ENCODE assay signal across 25 cellular contexts in genomic region chr7:92159-92767, GRCh38.
DNase-seq lines count a peak whose midpoint lies in the region; ATAC-seq, FAIRE-seq and TF ChIP-seq lines count a peak whose summit lies in the region.
"Had no signal": no experiment of that assay in that cellular context is flagged by ENCODE, and none has a peak within 500 bp of the region (broad histone marks: within the 10 kb centered on the region; RNA-seq: fewer than 3 reads in every experiment).

No MANE protein-coding gene starts in this region.

- H3K4me1 ChIP-seq in H9 (ENCODE audit: insufficient read depth, low read length) (peaks cover 16% of the 10 kb centered on the region; the same call in 1 of the 2 replicates), endodermal cell (ENCODE audit: control insufficient read depth, insufficient read depth, low read length) (no peaks in the 10 kb centered on the region)

- H3K79me1 ChIP-seq in H9 (ENCODE audit: insufficient read depth, low read depth, low read length, poor library complexity, severe bottlenecking) = no peaks in the 10 kb centered on the region

- peaks cover 3 to 5% (median 3%) of the 10 kb centered on the region in 3 experiments; a peak in 5 of 7 replicates for H3K36me3 Mint-ChIP-seq in H9 (ENCODE audit: insufficient read depth in 1 of 3, low read depth in 3 of 3)
- H3K36me3 Mint-ChIP-seq in endodermal cell (ENCODE audit: low read depth) = no peaks in the 10 kb centered on the region
- H3K36me3 Mint-ChIP-seq: activated naive CD8-positive, alpha-beta T cell; CD4-positive, CD25-positive, alpha-beta regulatory T cell had no signal

- H3K9ac ChIP-seq in H9 (ENCODE audit: extremely low read depth, insufficient read length, low read length) (no peak overlapping the region), endodermal cell (ENCODE audit: extremely low read depth, low read length, poor library complexity, severe bottlenecking) (no peak overlapping the region)

- ATAC-seq in omental fat pad (ENCODE audit: low FRiP score) (no peak), GM18861 (IDR thresholded peaks at IDR 0.05; ENCODE audit: unreplicated experiment) (no peak)
- ATAC-seq: Right ventricle myocardium inferior had no signal

- no peaks in the 10 kb centered on the region for H4K20me1 ChIP-seq in H9 (ENCODE audit: control insufficient read depth, insufficient read depth, insufficient read length)

- H3K9me3 Mint-ChIP-seq in H9 (peaks cover 0 to 6% of the 10 kb centered on the region in 2 experiments; a peak in 2 of 5 replicates), endodermal cell (no peaks in the 10 kb centered on the region)
- H3K9me3 Mint-ChIP-seq: central memory CD8-positive, alpha-beta T cell had no signal

- H2BK120ac ChIP-seq in H9 (ENCODE audit: low read depth, low read length, poor library complexity, severe bottlenecking) = no peak overlapping the region

- WGBS in H9 (ENCODE audit: extremely low coverage, insufficient read length, low lambda C conversion rate) = no CpG with 5 or more reads among the region's 8 CpGs
- WGBS in endodermal cell (ENCODE audit: insufficient coverage in 1 of 2, insufficient read length in 1 of 2), 2 experiments = 65 to 68% methylated on average over 7 to 8 of the region's 8 CpGs

- no peaks in the 10 kb centered on the region for H3K27me3 Mint-ChIP-seq in H9 (ENCODE audit: low read depth)
- no peaks in the 10 kb centered on the region for H3K27me3 Mint-ChIP-seq in endodermal cell (ENCODE audit: insufficient read depth)
- H3K27me3 Mint-ChIP-seq: CD4-positive, CD25-positive, alpha-beta regulatory T cell had no signal

- H2BK20ac ChIP-seq in H9 (ENCODE audit: low read depth, low read length, poor library complexity, severe bottlenecking) = no peak overlapping the region

- DNase-seq in D721Med (ENCODE audit: insufficient read length, low spot score) (peak; percentile 57), H9 (no peak), NCI-H524 treated with DMSO at 0.1 percent for 48 hours (lab: John Stamatoyannopoulos, UW) (peak; percentile 58), endodermal cell (peak; percentile 45), GM12891 (ENCODE audit: insufficient read length, low spot score) (no peak), omental fat pad (ENCODE audit: low spot score) (no peak)
- DNase-seq in activated CD4-positive, alpha-beta T cell treated with anti-CD3 and anti-CD28 coated beads, Interleukin-2, amount 50 U/mL, for 48 hours = no peak
- DNase-seq: activated B cell treated with CpG ODN at 0.5 μM for 24 hours; CD4-positive, CD25-positive, alpha-beta regulatory T cell; GOT3; Karpas-422; NCI-H2107; NCI-H526; posterior cingulate gyrus; stimulated activated CD8-positive, alpha-beta memory T cell treated with anti-CD3 and anti-CD28 coated beads, Interleukin-4, amount 100 ng/mL, for 48 hours; stomach; T1000 had no signal

- H3K4me1 Mint-ChIP-seq in H9 (peaks cover 86% of the 10 kb centered on the region in 2 experiments), endodermal cell (peaks cover 47% of the 10 kb centered on the region)
- H3K4me1 Mint-ChIP-seq: central memory CD8-positive, alpha-beta T cell had no signal

- no peak overlapping the region for H3K14ac ChIP-seq in H9 (ENCODE audit: insufficient read depth, low read length)

- no peak overlapping the region for H3K27ac ChIP-seq in H9 (ENCODE audit: insufficient read length, low read depth, low read length)
- H3K27ac ChIP-seq in endodermal cell (ENCODE audit: low read depth, low read length) = no peak overlapping the region
- H3K27ac ChIP-seq: ascending aorta, stomach, tibial nerve had no signal

- H3K23ac ChIP-seq in H9 (ENCODE audit: insufficient read length, low read depth, low read length) = no peak overlapping the region

- no peak for TF ChIP-seq POLR2A in GM12891 (IDR thresholded peaks at IDR 0.05; ENCODE audit: low read depth, low read length)

- no peak overlapping the region for H3T11ph ChIP-seq in H9 (ENCODE audit: low read length)

- H3K79me2 ChIP-seq in H9 (ENCODE audit: insufficient read depth, low read length) = peaks cover 6% of the 10 kb centered on the region; the same call in 1 of the 2 replicates

- no peak overlapping the region for H2AK5ac ChIP-seq in H9 (ENCODE audit: insufficient read length, low read length)

- H4K5ac ChIP-seq in H9 (ENCODE audit: insufficient read length, low read depth, low read length) = no peak overlapping the region

- peak; percentile 87 for FAIRE-seq in D721Med (lab: Jason Lieb, UNC)
- no peak for FAIRE-seq in GM12891 (lab: Jason Lieb, UNC)
- FAIRE-seq: endothelial cell of umbilical vein, keratinocyte had no signal

- H4K8ac ChIP-seq in H9 (replicated peaks; ENCODE audit: insufficient read length, low read depth, low read length) = no peak overlapping the region

- H3K36me3 ChIP-seq in endodermal cell (ENCODE audit: control insufficient read depth, insufficient read depth, low read length) = no peaks in the 10 kb centered on the region
- H3K36me3 ChIP-seq: ascending aorta, stomach, tibial nerve had no signal

- H3K9me3 ChIP-seq in H9 (ENCODE audit: control insufficient read depth, low read depth, low read length) (no peaks in the 10 kb centered on the region), endodermal cell (ENCODE audit: control insufficient read depth, low read length) (no peaks in the 10 kb centered on the region)
- H3K9me3 ChIP-seq: ascending aorta, stomach, tibial nerve had no signal

- H3K4me3 Mint-ChIP-seq in H9 (peak overlapping the region; percentile 22 to 24; a peak in 4 of 5 replicates), endodermal cell (peak overlapping the region; percentile 1)
- H3K4me3 Mint-ChIP-seq: activated B cell treated with CpG ODN at 0.5 μM for 24 hours; activated naive CD8-positive, alpha-beta T cell; CD4-positive, CD25-positive, alpha-beta regulatory T cell; central memory CD8-positive, alpha-beta T cell had no signal

- H3K4ac ChIP-seq in H9 (ENCODE audit: low read depth, low read length) = no peak overlapping the region

- H2BK5ac ChIP-seq in H9 (ENCODE audit: insufficient read length, low read length) = no peak overlapping the region

- TF ChIP-seq CTCF in D721Med (IDR thresholded peaks at IDR 0.05; ENCODE audit: insufficient read depth, missing control alignments) (no peak), H9 (conservative IDR thresholded peaks at IDR 0.05) (no peak), endodermal cell (conservative IDR thresholded peaks at IDR 0.05) (no peak), omental fat pad (IDR thresholded peaks at IDR 0.05) (no peak)

- H3K18ac ChIP-seq in H9 (ENCODE audit: insufficient read length, low read depth, low read length) = no peak overlapping the region

- H3K4me3 ChIP-seq in endodermal cell (ENCODE audit: low read length) = no peak overlapping the region
- H3K4me3 ChIP-seq: ascending aorta, stomach, tibial nerve had no signal

- H3K56ac ChIP-seq in H9 (ENCODE audit: insufficient read length, low read depth, low read length) = no peak overlapping the region

- no peaks in the 10 kb centered on the region for H3K27me3 ChIP-seq in H9 (ENCODE audit: insufficient read depth, low read length)
- no peaks in the 10 kb centered on the region for H3K27me3 ChIP-seq in endodermal cell (ENCODE audit: control insufficient read depth, insufficient read depth, low read length, poor library complexity, severe bottlenecking)
- H3K27me3 ChIP-seq: ascending aorta, stomach, tibial nerve had no signal

- no peak overlapping the region for H2BK15ac ChIP-seq in H9 (ENCODE audit: low read depth, low read length)

- no peak overlapping the region for H2BK12ac ChIP-seq in H9 (ENCODE audit: insufficient read length, low read depth, low read length)

- H3K4me2 ChIP-seq in H9 (ENCODE audit: insufficient read depth, insufficient read length, low read length) = no peak overlapping the region

- H3K23me2 ChIP-seq in H9 (ENCODE audit: insufficient read length, low read depth, low read length, poor library complexity, severe bottlenecking) = peaks cover 5% of the 10 kb centered on the region

- no peak overlapping the region for H2AFZ ChIP-seq in H9 (ENCODE audit: low read length)

- H4K91ac ChIP-seq in H9 (ENCODE audit: insufficient read length, low read depth, low read length) = no peak overlapping the region

- peak overlapping the region; percentile 90 to 93 (median 92) for H3K27ac Mint-ChIP-seq in H9
- peak overlapping the region; percentile 36 for H3K27ac Mint-ChIP-seq in endodermal cell
- H3K27ac Mint-ChIP-seq: activated B cell treated with CpG ODN at 0.5 μM for 24 hours; activated naive CD8-positive, alpha-beta T cell; CD4-positive, CD25-positive, alpha-beta regulatory T cell had no signal

TF ChIP-seq in GM12891, 5 proteins besides CTCF, POLR2A, EP300 and RAD21:
- no peak for TF ChIP-seq SPI1 (IDR thresholded peaks at IDR 0.05; ENCODE audit: low read depth, low read length)
- TF ChIP-seq TAF1 (IDR thresholded peaks at IDR 0.05; ENCODE audit: low read depth, low read length) = no peak
- no peak for TF ChIP-seq POLR2AphosphoS5 (IDR thresholded peaks at IDR 0.05; ENCODE audit: low read depth, low read length)
- TF ChIP-seq POU2F2 (IDR thresholded peaks at IDR 0.05; ENCODE audit: low read depth, low read length) = no peak
- no peak for TF ChIP-seq PAX5 (IDR thresholded peaks at IDR 0.05; ENCODE audit: insufficient read depth, low read length, severe bottlenecking)

Comparison
In these comparisons a context has a peak if more than half of its experiments do, and no peak if none do; other contexts are left out.
1. DNase-seq: peak in D721Med (single experiment), NCI-H524 treated with DMSO at 0.1 percent for 48 hours (single experiment) and endodermal cell (single experiment); none in H9 (single experiment), GM12891 (single experiment), omental fat pad (single experiment) and activated CD4-positive, alpha-beta T cell treated with anti-CD3 and anti-CD28 coated beads, Interleukin-2, amount 50 U/mL, for 48 hours (0 of 2).